In the genomic region with DNA sequence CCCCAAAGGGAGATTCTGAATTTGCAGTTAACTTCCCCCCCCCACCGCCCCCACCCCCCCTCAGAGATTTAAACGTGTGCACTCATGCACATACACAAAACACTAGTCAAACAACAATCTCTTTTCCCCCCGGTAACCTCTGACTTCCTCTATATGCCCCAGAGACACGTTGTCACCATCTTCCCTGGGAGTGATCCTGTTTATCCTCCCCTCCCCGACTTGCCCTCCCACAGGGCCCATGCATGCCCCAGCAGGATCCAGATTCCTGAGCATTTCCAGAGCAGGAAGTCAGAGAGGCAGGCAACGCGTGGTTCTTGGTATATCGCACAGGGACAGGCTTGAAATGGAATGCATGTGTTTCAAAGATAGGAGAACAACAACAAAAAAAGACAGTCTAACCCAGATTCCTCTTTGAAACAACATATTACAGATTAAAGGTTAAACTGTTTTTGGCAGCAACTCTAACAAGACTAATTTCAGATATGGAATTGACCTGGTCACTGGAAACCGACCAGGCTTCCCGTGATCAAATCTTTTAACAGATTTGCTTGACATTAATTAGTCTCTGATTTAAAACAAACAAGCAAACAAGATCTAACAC, we compare ENCODE assay signal across 1 cellular context.
A peak's percentile ranks its signal among the peaks of the same experiment; 100 is the strongest.
TF ChIP-seq lines count a peak whose summit lies in the region.

No MANE protein-coding gene starts in this region.

TF ChIP-seq in HepG2, 621 proteins besides CTCF, POLR2A, EP300 and RAD21 (continued from another document and continues in another):
- TF ChIP-seq NFAT5 (CRISPR knock-in tag; IDR thresholded peaks at IDR 0.05), result no peak
- TF ChIP-seq ZIK1 (CRISPR knock-in tag; IDR thresholded peaks at IDR 0.05; ENCODE audit: borderline replicate concordance, low read depth), result no peak
- no peak for TF ChIP-seq PTBP1 (IDR thresholded peaks at IDR 0.05; ENCODE audit: low read depth, low read length, poor library complexity, severe bottlenecking)
- TF ChIP-seq PAF1 (CRISPR knock-in tag; IDR thresholded peaks at IDR 0.05), result no peak
- no peak for TF ChIP-seq XRCC5 (optimal IDR thresholded peaks at IDR 0.05; ENCODE audit: low read length)
- no peak for TF ChIP-seq SRF (IDR thresholded peaks at IDR 0.05; ENCODE audit: low read depth, low read length)
- TF ChIP-seq, protein P1, sequence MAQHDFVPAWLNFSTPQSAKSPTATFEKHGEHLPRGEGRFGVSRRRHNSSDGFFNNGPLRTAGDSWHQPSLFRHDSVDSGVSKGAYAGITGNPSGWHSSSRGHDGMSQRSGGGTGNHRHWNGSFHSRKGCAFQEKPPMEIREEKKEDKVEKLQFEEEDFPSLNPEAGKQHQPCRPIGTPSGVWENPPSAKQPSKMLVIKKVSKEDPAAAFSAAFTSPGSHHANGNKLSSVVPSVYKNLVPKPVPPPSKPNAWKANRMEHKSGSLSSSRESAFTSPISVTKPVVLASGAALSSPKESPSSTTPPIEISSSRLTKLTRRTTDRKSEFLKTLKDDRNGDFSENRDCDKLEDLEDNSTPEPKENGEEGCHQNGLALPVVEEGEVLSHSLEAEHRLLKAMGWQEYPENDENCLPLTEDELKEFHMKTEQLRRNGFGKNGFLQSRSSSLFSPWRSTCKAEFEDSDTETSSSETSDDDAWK (CRISPR knock-in tag; IDR thresholded peaks at IDR 0.05), result no peak
- no peak for TF ChIP-seq SOX6 (IDR thresholded peaks at IDR 0.05)
- no peak for TF ChIP-seq SOX6 (CRISPR knock-in tag; IDR thresholded peaks at IDR 0.05)
- TF ChIP-seq, protein P2, sequence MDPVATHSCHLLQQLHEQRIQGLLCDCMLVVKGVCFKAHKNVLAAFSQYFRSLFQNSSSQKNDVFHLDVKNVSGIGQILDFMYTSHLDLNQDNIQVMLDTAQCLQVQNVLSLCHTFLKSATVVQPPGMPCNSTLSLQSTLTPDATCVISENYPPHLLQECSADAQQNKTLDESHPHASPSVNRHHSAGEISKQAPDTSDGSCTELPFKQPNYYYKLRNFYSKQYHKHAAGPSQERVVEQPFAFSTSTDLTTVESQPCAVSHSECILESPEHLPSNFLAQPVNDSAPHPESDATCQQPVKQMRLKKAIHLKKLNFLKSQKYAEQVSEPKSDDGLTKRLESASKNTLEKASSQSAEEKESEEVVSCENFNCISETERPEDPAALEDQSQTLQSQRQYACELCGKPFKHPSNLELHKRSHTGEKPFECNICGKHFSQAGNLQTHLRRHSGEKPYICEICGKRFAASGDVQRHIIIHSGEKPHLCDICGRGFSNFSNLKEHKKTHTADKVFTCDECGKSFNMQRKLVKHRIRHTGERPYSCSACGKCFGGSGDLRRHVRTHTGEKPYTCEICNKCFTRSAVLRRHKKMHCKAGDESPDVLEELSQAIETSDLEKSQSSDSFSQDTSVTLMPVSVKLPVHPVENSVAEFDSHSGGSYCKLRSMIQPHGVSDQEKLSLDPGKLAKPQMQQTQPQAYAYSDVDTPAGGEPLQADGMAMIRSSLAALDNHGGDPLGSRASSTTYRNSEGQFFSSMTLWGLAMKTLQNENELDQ (CRISPR knock-in tag; IDR thresholded peaks at IDR 0.05; ENCODE audit: borderline replicate concordance), result no peak
- TF ChIP-seq THAP11 (CRISPR knock-in tag; IDR thresholded peaks at IDR 0.05), result no peak
- TF ChIP-seq, protein P3, sequence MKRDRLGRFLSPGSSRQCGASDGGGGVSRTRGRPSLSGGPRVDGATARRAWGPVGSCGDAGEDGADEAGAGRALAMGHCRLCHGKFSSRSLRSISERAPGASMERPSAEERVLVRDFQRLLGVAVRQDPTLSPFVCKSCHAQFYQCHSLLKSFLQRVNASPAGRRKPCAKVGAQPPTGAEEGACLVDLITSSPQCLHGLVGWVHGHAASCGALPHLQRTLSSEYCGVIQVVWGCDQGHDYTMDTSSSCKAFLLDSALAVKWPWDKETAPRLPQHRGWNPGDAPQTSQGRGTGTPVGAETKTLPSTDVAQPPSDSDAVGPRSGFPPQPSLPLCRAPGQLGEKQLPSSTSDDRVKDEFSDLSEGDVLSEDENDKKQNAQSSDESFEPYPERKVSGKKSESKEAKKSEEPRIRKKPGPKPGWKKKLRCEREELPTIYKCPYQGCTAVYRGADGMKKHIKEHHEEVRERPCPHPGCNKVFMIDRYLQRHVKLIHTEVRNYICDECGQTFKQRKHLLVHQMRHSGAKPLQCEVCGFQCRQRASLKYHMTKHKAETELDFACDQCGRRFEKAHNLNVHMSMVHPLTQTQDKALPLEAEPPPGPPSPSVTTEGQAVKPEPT (CRISPR knock-in tag; IDR thresholded peaks at IDR 0.05; ENCODE audit: low read depth), result no peak
- TF ChIP-seq ZFP90 (CRISPR knock-in tag; IDR thresholded peaks at IDR 0.05; ENCODE audit: borderline replicate concordance), result no peak
- TF ChIP-seq CREB1 (IDR thresholded peaks at IDR 0.05), result no peak
- TF ChIP-seq CREB1 (CRISPR knock-in tag; IDR thresholded peaks at IDR 0.05), result no peak
- TF ChIP-seq KDM1A (CRISPR knock-in tag; IDR thresholded peaks at IDR 0.05), result no peak
- TF ChIP-seq, protein P4, sequence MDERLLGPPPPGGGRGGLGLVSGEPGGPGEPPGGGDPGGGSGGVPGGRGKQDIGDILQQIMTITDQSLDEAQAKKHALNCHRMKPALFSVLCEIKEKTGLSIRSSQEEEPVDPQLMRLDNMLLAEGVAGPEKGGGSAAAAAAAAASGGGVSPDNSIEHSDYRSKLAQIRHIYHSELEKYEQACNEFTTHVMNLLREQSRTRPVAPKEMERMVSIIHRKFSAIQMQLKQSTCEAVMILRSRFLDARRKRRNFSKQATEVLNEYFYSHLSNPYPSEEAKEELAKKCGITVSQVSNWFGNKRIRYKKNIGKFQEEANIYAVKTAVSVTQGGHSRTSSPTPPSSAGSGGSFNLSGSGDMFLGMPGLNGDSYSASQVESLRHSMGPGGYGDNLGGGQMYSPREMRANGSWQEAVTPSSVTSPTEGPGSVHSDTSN (CRISPR knock-in tag; IDR thresholded peaks at IDR 0.05), result no peak
- TF ChIP-seq ZNF644 (CRISPR knock-in tag; IDR thresholded peaks at IDR 0.05; ENCODE audit: low read depth), result no peak
- no peak for TF ChIP-seq HNF4G (IDR thresholded peaks at IDR 0.05; ENCODE audit: borderline replicate concordance, low read depth, low read length)
- 0 out of 2 replicates have a peak, but pooled peaks have one; percentile 40 for TF ChIP-seq HNF4G (CRISPR knock-in tag; IDR thresholded peaks at IDR 0.05; ENCODE audit: borderline replicate concordance, low read depth)
- TF ChIP-seq HMGXB4 (CRISPR knock-in tag; IDR thresholded peaks at IDR 0.05; ENCODE audit: borderline replicate concordance in 1 of 2, low read depth in 1 of 2), result no peak
- no peak for TF ChIP-seq RBFOX2 (IDR thresholded peaks at IDR 0.05; ENCODE audit: low read depth, low read length)
- TF ChIP-seq, protein P5, sequence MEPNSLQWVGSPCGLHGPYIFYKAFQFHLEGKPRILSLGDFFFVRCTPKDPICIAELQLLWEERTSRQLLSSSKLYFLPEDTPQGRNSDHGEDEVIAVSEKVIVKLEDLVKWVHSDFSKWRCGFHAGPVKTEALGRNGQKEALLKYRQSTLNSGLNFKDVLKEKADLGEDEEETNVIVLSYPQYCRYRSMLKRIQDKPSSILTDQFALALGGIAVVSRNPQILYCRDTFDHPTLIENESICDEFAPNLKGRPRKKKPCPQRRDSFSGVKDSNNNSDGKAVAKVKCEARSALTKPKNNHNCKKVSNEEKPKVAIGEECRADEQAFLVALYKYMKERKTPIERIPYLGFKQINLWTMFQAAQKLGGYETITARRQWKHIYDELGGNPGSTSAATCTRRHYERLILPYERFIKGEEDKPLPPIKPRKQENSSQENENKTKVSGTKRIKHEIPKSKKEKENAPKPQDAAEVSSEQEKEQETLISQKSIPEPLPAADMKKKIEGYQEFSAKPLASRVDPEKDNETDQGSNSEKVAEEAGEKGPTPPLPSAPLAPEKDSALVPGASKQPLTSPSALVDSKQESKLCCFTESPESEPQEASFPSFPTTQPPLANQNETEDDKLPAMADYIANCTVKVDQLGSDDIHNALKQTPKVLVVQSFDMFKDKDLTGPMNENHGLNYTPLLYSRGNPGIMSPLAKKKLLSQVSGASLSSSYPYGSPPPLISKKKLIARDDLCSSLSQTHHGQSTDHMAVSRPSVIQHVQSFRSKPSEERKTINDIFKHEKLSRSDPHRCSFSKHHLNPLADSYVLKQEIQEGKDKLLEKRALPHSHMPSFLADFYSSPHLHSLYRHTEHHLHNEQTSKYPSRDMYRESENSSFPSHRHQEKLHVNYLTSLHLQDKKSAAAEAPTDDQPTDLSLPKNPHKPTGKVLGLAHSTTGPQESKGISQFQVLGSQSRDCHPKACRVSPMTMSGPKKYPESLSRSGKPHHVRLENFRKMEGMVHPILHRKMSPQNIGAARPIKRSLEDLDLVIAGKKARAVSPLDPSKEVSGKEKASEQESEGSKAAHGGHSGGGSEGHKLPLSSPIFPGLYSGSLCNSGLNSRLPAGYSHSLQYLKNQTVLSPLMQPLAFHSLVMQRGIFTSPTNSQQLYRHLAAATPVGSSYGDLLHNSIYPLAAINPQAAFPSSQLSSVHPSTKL (CRISPR knock-in tag; IDR thresholded peaks at IDR 0.05), result peak; percentile 47; the same call in 1 of the 2 replicates
- TF ChIP-seq MYNN (CRISPR knock-in tag; IDR thresholded peaks at IDR 0.05; ENCODE audit: low read depth), result no peak
- TF ChIP-seq ZSCAN30 (CRISPR knock-in tag; IDR thresholded peaks at IDR 0.05), result no peak
- TF ChIP-seq ELF1 (CRISPR knock-in tag; IDR thresholded peaks at IDR 0.05), result peak; percentile 78
- peak; percentile 18; the same call in 1 of the 2 replicates for TF ChIP-seq MIER3 (CRISPR knock-in tag; IDR thresholded peaks at IDR 0.05; ENCODE audit: borderline replicate concordance)
- no peak for TF ChIP-seq RNF2 (conservative IDR thresholded peaks at IDR 0.05; ENCODE audit: low read depth)
- TF ChIP-seq ZNF709 (CRISPR knock-in tag; IDR thresholded peaks at IDR 0.05), result no peak
- TF ChIP-seq U2AF2 (IDR thresholded peaks at IDR 0.05; ENCODE audit: low read depth, low read length), result no peak
- TF ChIP-seq MED8 (CRISPR knock-in tag; IDR thresholded peaks at IDR 0.05; ENCODE audit: insufficient replicate concordance), result no peak
- no peak for TF ChIP-seq CBFB (CRISPR knock-in tag; IDR thresholded peaks at IDR 0.05)
- no peak for TF ChIP-seq CENPT (CRISPR knock-in tag; IDR thresholded peaks at IDR 0.05; ENCODE audit: low read depth)
- no peak; the same call in 1 of the 2 replicates for TF ChIP-seq ZNF792 (CRISPR knock-in tag; IDR thresholded peaks at IDR 0.05)
- no peak for TF ChIP-seq ZSCAN25 (CRISPR knock-in tag; IDR thresholded peaks at IDR 0.05)
- TF ChIP-seq ZNF296 (CRISPR knock-in tag; conservative IDR thresholded peaks at IDR 0.05), result no peak
- no peak for TF ChIP-seq HHEX (CRISPR knock-in tag; IDR thresholded peaks at IDR 0.05)
- no peak for TF ChIP-seq U2AF1 (optimal IDR thresholded peaks at IDR 0.05; ENCODE audit: low read depth, low read length)
- TF ChIP-seq, protein P6, sequence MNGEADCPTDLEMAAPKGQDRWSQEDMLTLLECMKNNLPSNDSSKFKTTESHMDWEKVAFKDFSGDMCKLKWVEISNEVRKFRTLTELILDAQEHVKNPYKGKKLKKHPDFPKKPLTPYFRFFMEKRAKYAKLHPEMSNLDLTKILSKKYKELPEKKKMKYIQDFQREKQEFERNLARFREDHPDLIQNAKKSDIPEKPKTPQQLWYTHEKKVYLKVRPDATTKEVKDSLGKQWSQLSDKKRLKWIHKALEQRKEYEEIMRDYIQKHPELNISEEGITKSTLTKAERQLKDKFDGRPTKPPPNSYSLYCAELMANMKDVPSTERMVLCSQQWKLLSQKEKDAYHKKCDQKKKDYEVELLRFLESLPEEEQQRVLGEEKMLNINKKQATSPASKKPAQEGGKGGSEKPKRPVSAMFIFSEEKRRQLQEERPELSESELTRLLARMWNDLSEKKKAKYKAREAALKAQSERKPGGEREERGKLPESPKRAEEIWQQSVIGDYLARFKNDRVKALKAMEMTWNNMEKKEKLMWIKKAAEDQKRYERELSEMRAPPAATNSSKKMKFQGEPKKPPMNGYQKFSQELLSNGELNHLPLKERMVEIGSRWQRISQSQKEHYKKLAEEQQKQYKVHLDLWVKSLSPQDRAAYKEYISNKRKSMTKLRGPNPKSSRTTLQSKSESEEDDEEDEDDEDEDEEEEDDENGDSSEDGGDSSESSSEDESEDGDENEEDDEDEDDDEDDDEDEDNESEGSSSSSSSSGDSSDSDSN (CRISPR knock-in tag; IDR thresholded peaks at IDR 0.05), result no peak; the same call in 1 of the 2 replicates
- TF ChIP-seq NKX3-1 (CRISPR knock-in tag; IDR thresholded peaks at IDR 0.05), result no peak
- no peak for TF ChIP-seq NFYB (CRISPR knock-in tag; IDR thresholded peaks at IDR 0.05)
